8 cellular contexts compared by ENCODE assay signal in the genomic region with DNA sequence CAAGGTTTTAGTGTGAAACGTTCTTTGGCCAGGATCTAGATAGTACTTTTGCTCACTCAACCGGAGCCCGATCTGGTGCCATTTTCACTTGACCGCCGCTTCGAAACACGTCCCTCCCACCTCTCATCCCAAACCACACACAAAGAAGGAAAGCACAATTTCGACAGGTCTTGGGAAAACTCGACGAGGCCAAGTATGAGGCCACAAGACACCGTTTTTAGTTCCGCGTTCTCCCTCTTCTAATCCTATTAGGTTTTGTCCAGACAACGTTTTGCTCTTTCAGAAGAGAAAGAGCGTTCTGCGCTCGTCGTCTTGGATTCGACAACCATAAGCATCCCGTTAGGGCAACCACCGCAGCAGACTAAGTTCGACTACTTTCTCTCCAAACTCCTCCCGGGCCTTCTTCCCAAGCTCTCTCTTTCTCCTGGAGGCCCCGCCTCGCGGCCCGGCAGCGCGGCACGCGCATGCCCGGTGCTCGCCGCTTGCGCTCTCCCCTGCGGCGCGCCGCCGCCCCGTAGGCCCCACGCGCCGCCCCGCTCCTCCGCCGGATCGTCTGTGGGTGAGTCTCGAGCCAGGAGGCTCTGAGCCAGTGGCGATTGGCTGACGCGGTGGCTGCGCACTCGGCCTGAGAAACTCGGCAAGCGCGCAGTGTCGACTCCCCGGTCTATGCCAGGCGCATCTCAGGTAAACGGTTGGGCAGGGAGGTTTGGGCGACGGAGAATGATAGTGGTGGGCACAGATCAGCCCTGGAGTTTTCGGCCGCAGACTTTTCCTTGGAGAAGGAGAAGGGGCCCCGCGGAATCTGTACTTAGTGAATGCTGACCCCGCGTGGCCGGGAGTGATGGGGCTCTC. TPM values are rescaled to one million over a fixed set of nuclear protein-coding genes. Genes with fewer than 3 reads are reported as not detected.
DNase-seq lines count a peak whose midpoint lies in the region; ATAC-seq and TF ChIP-seq lines count a peak whose summit lies in the region.

A gene with protein sequence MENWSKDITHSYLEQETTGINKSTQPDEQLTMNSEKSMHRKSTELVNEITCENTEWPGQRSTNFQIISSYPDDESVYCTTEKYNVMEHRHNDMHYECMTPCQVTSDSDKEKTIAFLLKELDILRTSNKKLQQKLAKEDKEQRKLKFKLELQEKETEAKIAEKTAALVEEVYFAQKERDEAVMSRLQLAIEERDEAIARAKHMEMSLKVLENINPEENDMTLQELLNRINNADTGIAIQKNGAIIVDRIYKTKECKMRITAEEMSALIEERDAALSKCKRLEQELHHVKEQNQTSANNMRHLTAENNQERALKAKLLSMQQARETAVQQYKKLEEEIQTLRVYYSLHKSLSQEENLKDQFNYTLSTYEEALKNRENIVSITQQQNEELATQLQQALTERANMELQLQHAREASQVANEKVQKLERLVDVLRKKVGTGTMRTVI (plus strand): TSS at position 517 of the 852 bp plus-strand sequence. CDS start 49,952 bp downstream, outside the sequence.

- DNase-seq in Caco-2 (peak; percentile 83 to 86), LNCaP clone FGC (ENCODE audit: low read depth) (peak; percentile 70), SKM-1 (lab: John Stamatoyannopoulos, UW; ENCODE audit: unreplicated experiment) (peak; percentile 35), dermis blood vessel endothelial cell (peak; percentile 93), kidney glomerular epithelial cell (lab: John Stamatoyannopoulos, UW) (peak; percentile 84), smooth muscle cell (lab: John Stamatoyannopoulos, UW; ENCODE audit: unreplicated experiment) (peak; percentile 64), MV-4-11 (lab: John Stamatoyannopoulos, UW) (no peak)

- H2AFZ ChIP-seq in smooth muscle cell (ENCODE audit: low read depth), result peak within 1 kb of the TSS; percentile 97

- H3K36me3 ChIP-seq in Caco-2 (ENCODE audit: control insufficient read depth, insufficient read depth, low read length) (no peaks in the 10 kb centered on the region), smooth muscle cell (ENCODE audit: low read depth) (no peaks in the 10 kb centered on the region)

- H3K4me2 ChIP-seq in smooth muscle cell, result peak within 1 kb of the TSS; percentile 86

- peaks cover 4% of the 10 kb centered on the region for H3K79me2 ChIP-seq in smooth muscle cell (ENCODE audit: low read depth)

- no TSS peak for BruUV-seq in Caco-2 (replicated peaks; lab: Mats Ljungman, UMichigan)

- POLR2A ChIA-PET in Caco-2 (lab: Charles Lee), result interaction anchor here (0.5 to 1.3 kb wide), 4 partner anchors 14 to 772 kb away, joined by 3 to 7 read pairs (median 4); a partner anchor contains a TSS

- H3K4me1 Mint-ChIP-seq in Caco-2 (ENCODE audit: low read depth, unreplicated experiment), result peaks cover 18% of the 10 kb centered on the region

- TF ChIP-seq CTCF in Caco-2 (IDR thresholded peaks at IDR 0.05; ENCODE audit: insufficient read depth in 1 of 2, low read depth in 1 of 2, low read length in 1 of 2, severe bottlenecking in 1 of 2, unreplicated experiment in 1 of 2) (peak in 1 of 2 experiments; percentile 52), LNCaP clone FGC (IDR thresholded peaks at IDR 0.05; ENCODE audit: control insufficient read depth, extremely low read depth, insufficient read depth) (peak; percentile 40; the same call in 1 of the 2 replicates), smooth muscle cell (IDR thresholded peaks at IDR 0.05; ENCODE audit: borderline replicate concordance, insufficient read depth, poor library complexity, severe bottlenecking) (peak; percentile 27)

- no peaks in the 10 kb centered on the region for H3K9me3 Mint-ChIP-seq in Caco-2 (ENCODE audit: unreplicated experiment)

- H3K9me3 ChIP-seq in Caco-2 (no peaks in the 10 kb centered on the region), smooth muscle cell (replicated peaks; ENCODE audit: low read depth) (no peaks in the 10 kb centered on the region)

- ATAC-seq in GM21786 (IDR thresholded peaks at IDR 0.05; ENCODE audit: unreplicated experiment), result no peak

- H3F3A ChIP-seq in smooth muscle cell (ENCODE audit: low read depth), result no peaks in the 10 kb centered on the region

- no peaks in the 10 kb centered on the region for H3K27me3 Mint-ChIP-seq in Caco-2 (ENCODE audit: insufficient read depth, unreplicated experiment)

- peak within 1 kb of the TSS; percentile 73 for H3K4me3 ChIP-seq in Caco-2 (ENCODE audit: low read depth, low read length)
- peak within 1 kb of the TSS; percentile 71 for H3K4me3 ChIP-seq in LNCaP clone FGC (ENCODE audit: low read depth, low read length)
- peak within 1 kb of the TSS; percentile 69 for H3K4me3 ChIP-seq in smooth muscle cell

- intact Hi-C loops in Caco-2 (cut with micrococcal nuclease; ENCODE audit: unreplicated experiment), result loop anchor here (1.0 to 5.0 kb wide), 3 partner anchors 25 to 47 kb away; a partner anchor contains a TSS

- H3K4me3 Mint-ChIP-seq in Caco-2 (ENCODE audit: unreplicated experiment), result peak within 1 kb of the TSS; percentile 98

- H4K20me1 ChIP-seq in smooth muscle cell (ENCODE audit: low read depth), result no peaks in the 10 kb centered on the region

- peak within 1 kb of the TSS; percentile 98 for H3K27ac Mint-ChIP-seq in Caco-2 (ENCODE audit: unreplicated experiment)

- 2% methylated on average over 70 of the region's 70 CpGs for WGBS in smooth muscle cell (ENCODE audit: low lambda C conversion rate)

- peak within 1 kb of the TSS; percentile 77 for H3K9ac ChIP-seq in smooth muscle cell (ENCODE audit: low read depth)

- CTCF ChIA-PET in Caco-2 (lab: Charles Lee), result interaction anchor here (0.6 to 1.9 kb wide), 4 partner anchors 55 to 645 kb away, joined by 3 to 5 read pairs (median 4); no protein-coding TSS in a partner anchor

- peaks cover 9% of the 10 kb centered on the region for H3K36me3 Mint-ChIP-seq in Caco-2 (ENCODE audit: insufficient read depth, unreplicated experiment)

- H3K4me1 ChIP-seq in Caco-2 (peaks cover 13% of the 10 kb centered on the region; the same call in 1 of the 2 replicates), smooth muscle cell (ENCODE audit: low read depth) (peaks cover 3% of the 10 kb centered on the region)

- peak within 1 kb of the TSS; percentile 67 for H3K27ac ChIP-seq in smooth muscle cell (ENCODE audit: low read depth)

- H3K27me3 ChIP-seq in Caco-2 (replicated peaks; ENCODE audit: control insufficient read depth, insufficient read depth, low read length) (no peaks in the 10 kb centered on the region), smooth muscle cell (ENCODE audit: low read depth) (no peaks in the 10 kb centered on the region)

RNA-seq across cellular contexts. Expression of the gene that starts here (rescaled TPM):
- total RNA-seq in Caco-2 (2022) (18.7 and 20.9 TPM in 2 replicates), dermis blood vessel endothelial cell (9.5 and 13.0 TPM in 2 replicates), smooth muscle cell (5.1 and 17.5 TPM in 2 replicates)
- 2.6 and 3.2 TPM in 2 replicates for polyA plus RNA-seq in smooth muscle cell
